In genomic region chr5:88834499-88834898, GRCh38 we compare ENCODE assay signal across 19 cellular contexts. TPM values are rescaled to one million over a fixed set of nuclear protein-coding genes. Genes with fewer than 3 reads are reported as not detected.
A peak's percentile ranks its signal among the peaks of the same experiment; 100 is the strongest.
DNase-seq lines count a peak whose midpoint lies in the region; ATAC-seq and TF ChIP-seq lines count a peak whose summit lies in the region.
"Had no signal": no experiment of that assay in that cellular context is flagged by ENCODE, and none has a peak within 500 bp of the region (broad histone marks: within the 10 kb centered on the region; RNA-seq: fewer than 3 reads in every experiment).

No MANE protein-coding gene starts in this region.

- peaks cover 23 to 36% of the 10 kb centered on the region in 2 donors for H3K36me3 Mint-ChIP-seq in CD14-positive monocyte
- H3K36me3 Mint-ChIP-seq in stimulated activated memory B cell treated with anti-CD40 and anti-IgM and Interleukin-4, amounts not matched to agents 10 μg/mL and 1 μg/mL and 100 μg/mL, for 72 hours: peaks cover 22% of the 10 kb centered on the region

- H3K36me3 ChIP-seq in OCI-LY1 (ENCODE audit: insufficient read depth, low read length): no peaks in the 10 kb centered on the region

- H3K27ac Mint-ChIP-seq in CD14-positive monocyte: peak overlapping the region in 5 of 7 donors; percentile 3 to 84 (median 62)
- peak overlapping the region; percentile 70 for H3K27ac Mint-ChIP-seq in stimulated activated memory B cell treated with anti-CD40 and anti-IgM and Interleukin-4, amounts not matched to agents 10 μg/mL and 1 μg/mL and 100 μg/mL, for 72 hours

- no peak for ATAC-seq in right cardiac atrium
- peak; percentile 9 for ATAC-seq in stimulated activated memory B cell treated with anti-CD40 and anti-IgM and Interleukin-4, amounts not matched to agents 10 μg/mL and 1 μg/mL and 100 μg/mL, for 72 hours
- ATAC-seq: esophagus mucosa had no signal

- WGBS in right cardiac atrium: 76% methylated on average over 4 of the region's 4 CpGs

- no peak overlapping the region for H3K4me3 Mint-ChIP-seq in CD14-positive monocyte
- H3K4me3 Mint-ChIP-seq in stimulated activated memory B cell treated with anti-CD40 and anti-IgM and Interleukin-4, amounts not matched to agents 10 μg/mL and 1 μg/mL and 100 μg/mL, for 72 hours: peak overlapping the region; percentile 10

- H3F3A ChIP-seq in OCI-LY1 (ENCODE audit: insufficient read depth, low read length): peaks cover 10% of the 10 kb centered on the region

- intact Hi-C loops in CD14-positive monocyte (cut with micrococcal nuclease) (no loop called here), right cardiac atrium (cut with DNase I) (loop anchor here in 1 of 4 donors (10.0 kb wide), 1 partner anchor 100 kb away; no protein-coding TSS in a partner anchor)

- H3K27me3 ChIP-seq in OCI-LY1 (ENCODE audit: insufficient read depth, low read length): no peaks in the 10 kb centered on the region
- H3K27me3 ChIP-seq in right cardiac atrium (ENCODE audit: control insufficient read depth, insufficient read depth): no peaks in the 10 kb centered on the region

- H3K4me2 ChIP-seq in OCI-LY1 (ENCODE audit: low read length): peak overlapping the region; percentile 60

- H4K20me1 ChIP-seq in OCI-LY1 (ENCODE audit: insufficient read depth, low read length): no peaks in the 10 kb centered on the region

- H3K4me1 Mint-ChIP-seq in CD14-positive monocyte: peaks cover 43% of the 10 kb centered on the region
- peaks cover 72% of the 10 kb centered on the region for H3K4me1 Mint-ChIP-seq in stimulated activated memory B cell treated with anti-CD40 and anti-IgM and Interleukin-4, amounts not matched to agents 10 μg/mL and 1 μg/mL and 100 μg/mL, for 72 hours

- TF ChIP-seq CTCF in CD14-positive monocyte (IDR thresholded peaks at IDR 0.05) (no peak), OCI-LY1 (IDR thresholded peaks at IDR 0.05; ENCODE audit: low read length) (no peak)

- H3K27ac ChIP-seq in OCI-LY1 (ENCODE audit: low read depth, low read length, poor library complexity, severe bottlenecking) (peak overlapping the region; percentile 97), right cardiac atrium (ENCODE audit: low read length) (peak overlapping the region; percentile 98)

- peaks cover 35% of the 10 kb centered on the region for H3K79me2 ChIP-seq in OCI-LY1 (ENCODE audit: insufficient read depth, low read length)

- DNase-seq in CD14-positive monocyte (ENCODE audit: low spot score): no peak
- no peak for DNase-seq in right cardiac atrium
- DNase-seq in DMS53 treated with DMSO at 0.1 percent for 48 hours (lab: John Stamatoyannopoulos, UW; ENCODE audit: unreplicated experiment): no peak
- DNase-seq in activated CD8-positive, alpha-beta memory T cell treated with anti-CD3 and anti-CD28 coated beads, Interleukin-2, amount 50 U/mL, for 4 hours: no peak
- DNase-seq in stimulated activated naive CD4-positive, alpha-beta T cell treated with Interleukin-2 at 50 U/mL for 16 hours (lab: John Stamatoyannopoulos, UW): no peak
- DNase-seq in stimulated activated CD4-positive, alpha-beta T cell treated with anti-CD3 and anti-CD28 coated beads, Interleukin-1b, Interleukin-23, amount 100 ng/mL, for 48 hours: no peak
- DNase-seq: activated gamma-delta T cell treated with Interleukin-2 at 50 U/mL for 16 hours; activated T-cell treated with anti-CD3 and anti-CD28 coated beads for 4 hours; amniotic stem cell; effector CD8-positive, alpha-beta T cell; GM23248; KG1; NCI-H2081; NCI-H510A treated with DMSO at 0.1 percent for 48 hours; SHP77 treated with DMSO at 0.1 percent for 48 hours; substantia nigra had no signal

- H3K9me3 Mint-ChIP-seq in CD14-positive monocyte: peaks cover 0 to 2% (median 0%) of the 10 kb centered on the region in 7 donors
- no peaks in the 10 kb centered on the region for H3K9me3 Mint-ChIP-seq in stimulated activated memory B cell treated with anti-CD40 and anti-IgM and Interleukin-4, amounts not matched to agents 10 μg/mL and 1 μg/mL and 100 μg/mL, for 72 hours

- H3K9me2 ChIP-seq in OCI-LY1 (ENCODE audit: low read depth, low read length): no peaks in the 10 kb centered on the region

- H3K9me3 ChIP-seq in OCI-LY1 (ENCODE audit: low read length) (no peaks in the 10 kb centered on the region), right cardiac atrium (ENCODE audit: control insufficient read depth, low read length) (no peaks in the 10 kb centered on the region)

- H3K4me3 ChIP-seq in OCI-LY1 (ENCODE audit: low read depth, low read length, poor library complexity, severe bottlenecking) (peak overlapping the region; percentile 32), right cardiac atrium (ENCODE audit: low read length) (no peak overlapping the region)

- H2AFZ ChIP-seq in OCI-LY1 (ENCODE audit: low read length): no peak overlapping the region

- H3K4me1 ChIP-seq in OCI-LY1 (ENCODE audit: insufficient read depth, low read length, severe bottlenecking) (peaks cover 93% of the 10 kb centered on the region), right cardiac atrium (ENCODE audit: control insufficient read depth, insufficient read depth, low read length) (peaks cover 2% of the 10 kb centered on the region)

- H3K9ac ChIP-seq in OCI-LY1 (ENCODE audit: low read length): peak overlapping the region; percentile 38; the same call in 1 of the 2 replicates

- H3K27me3 Mint-ChIP-seq in CD14-positive monocyte (ENCODE audit: low read depth in 3 of 3): peaks cover 0 to 3% (median 0%) of the 10 kb centered on the region in 3 donors
- H3K27me3 Mint-ChIP-seq in stimulated activated memory B cell treated with anti-CD40 and anti-IgM and Interleukin-4, amounts not matched to agents 10 μg/mL and 1 μg/mL and 100 μg/mL, for 72 hours: no peaks in the 10 kb centered on the region

RNA-seq across cellular contexts. Expression of gene MEF2C, which starts 48.5 kb away (rescaled TPM):
- polyA plus RNA-seq in CD14-positive monocyte (10 to 100 TPM; 88.3 to 89.3 TPM), right cardiac atrium (14.5 TPM)
- total RNA-seq in right cardiac atrium: 10 to 100 TPM; 57.4 to 78.4 (median 67.4) TPM
